ENCODE assay signal across 15 cellular contexts in the genomic region with DNA sequence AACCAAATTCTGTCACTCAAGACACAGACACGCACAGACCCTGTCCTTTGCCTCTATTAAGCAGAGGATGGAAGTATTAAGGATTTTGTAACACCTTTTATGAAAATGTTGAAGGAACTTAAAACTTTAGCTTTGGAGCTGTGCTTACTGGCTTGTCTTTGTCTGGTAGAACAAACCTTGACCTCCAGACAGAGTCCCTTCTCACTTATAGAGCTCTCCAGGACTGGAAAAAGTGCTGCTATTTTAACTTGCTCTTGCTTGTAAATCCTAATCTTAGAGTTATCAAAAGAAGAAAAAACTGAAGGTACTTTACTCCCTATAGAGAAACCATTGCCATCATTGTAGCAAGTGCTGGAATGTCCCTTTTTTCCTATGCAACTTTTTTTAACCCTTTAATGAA.
"Had no signal": no experiment of that assay in that cellular context is flagged by ENCODE, and none has a peak within 500 bp of the region (broad histone marks: within the 10 kb centered on the region; RNA-seq: fewer than 3 reads in every experiment).

No MANE protein-coding gene starts in this region.

- DNase-seq: cerebellar nuclear complex; effector memory CD8-positive, alpha-beta T cell; esophagus squamous epithelium; foreskin fibroblast; kidney glomerular epithelial cell; natural killer cell; occipital lobe; pancreas; right lobe of liver; spleen; stimulated activated CD4-positive, alpha-beta T cell treated with anti-CD3 and anti-CD28 coated beads, Interleukin-15, amount 100 ng/mL, for 24 hours; stimulated activated CD4-positive, alpha-beta T cell treated with anti-CD3 and anti-CD28 coated beads, Interleukin-1b, Interleukin-23, amount 100 ng/mL, for 48 hours; stimulated activated CD4-positive, alpha-beta T cell treated with anti-CD3 and anti-CD28 coated beads, Interleukin-4, amount 100 ng/mL, for 24 hours; tibial artery had no signal

- H3K4me1 ChIP-seq: esophagus squamous epithelium, pancreas, prostate gland, right lobe of liver, spleen, tibial artery had no signal

- H3K4me3 ChIP-seq: esophagus squamous epithelium, pancreas, prostate gland, right lobe of liver, spleen, tibial artery had no signal

- H3K9me3 ChIP-seq: esophagus squamous epithelium, pancreas, prostate gland, right lobe of liver, spleen, tibial artery had no signal

- H3K27ac ChIP-seq: esophagus squamous epithelium, right lobe of liver, spleen, tibial artery had no signal

- H3K27me3 ChIP-seq: esophagus squamous epithelium, pancreas, right lobe of liver, spleen, tibial artery had no signal

- FAIRE-seq: pancreas had no signal

- H3K36me3 ChIP-seq: esophagus squamous epithelium, prostate gland, spleen, tibial artery had no signal
